ENCODE assay signal across 8 cellular contexts in the genomic region with DNA sequence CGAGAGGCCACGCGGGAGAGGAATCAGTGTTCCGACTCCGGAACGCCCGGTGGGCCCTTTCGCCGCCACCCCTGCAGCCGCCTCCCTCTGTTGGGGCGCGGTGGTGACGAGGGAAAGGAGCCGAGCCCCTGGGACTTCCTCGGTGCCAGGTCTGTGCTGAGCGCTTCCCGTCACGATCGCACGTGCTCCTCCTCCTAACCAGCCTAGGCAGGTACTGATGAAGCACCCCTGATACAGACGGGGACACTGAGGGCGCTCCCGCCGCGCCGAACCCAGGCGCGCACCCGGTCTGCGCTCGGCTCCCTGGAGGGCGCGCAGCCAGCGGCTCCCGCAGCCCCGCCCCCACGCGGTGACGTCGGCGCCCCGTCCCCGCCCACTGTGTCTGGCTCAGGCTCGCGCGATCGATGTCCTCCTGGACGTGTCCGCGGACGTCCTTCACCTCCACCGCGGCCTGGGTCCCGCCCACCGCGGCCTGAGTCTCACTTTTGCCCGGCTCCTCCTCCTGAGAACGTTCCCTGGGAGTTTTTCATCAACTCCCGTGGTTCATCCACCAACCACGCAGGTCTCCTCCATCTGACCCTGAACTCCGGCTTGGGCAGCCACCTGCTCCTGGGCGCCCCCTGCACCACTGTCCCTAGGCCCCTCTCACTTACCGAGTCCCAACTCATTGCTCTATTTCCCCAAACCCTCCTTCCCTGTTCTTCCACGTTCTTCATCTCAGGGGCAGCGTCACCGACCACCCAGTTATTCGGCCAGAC. TPM values are rescaled to one million over a fixed set of nuclear protein-coding genes. Genes with fewer than 3 reads are reported as not detected.
A peak's percentile ranks its signal among the peaks of the same experiment; 100 is the strongest.
DNase-seq lines count a peak whose midpoint lies in the region; ATAC-seq and TF ChIP-seq lines count a peak whose summit lies in the region.

No MANE protein-coding gene starts in this region.

- H4K20me1 ChIP-seq in neural cell (ENCODE audit: insufficient read depth): no peaks in the 10 kb centered on the region

- peak overlapping the region; percentile 84 for H3K4me3 Mint-ChIP-seq in activated T-helper 1 cell treated with anti-CD3 and anti-CD28 coated beads, Interleukin-12 subunit alpha, Interleukin-12 subunit beta, Interleukin-2, Interleukin-4 antibody, amounts not matched to agents 30 ng/mL and 10 ng/mL and 1 ng/mL, durations not matched to agents 14 hours and 24 hours and 36 hours

- TF ChIP-seq EP300 in neural cell (conservative IDR thresholded peaks at IDR 0.05; ENCODE audit: poor library complexity, severe bottlenecking) (peak; percentile 20), stomach (IDR thresholded peaks at IDR 0.05) (no peak)

- peaks cover 7 to 16% (median 14%) of the 10 kb centered on the region in 4 donors for H3K4me1 ChIP-seq in stomach

- no peaks in the 10 kb centered on the region for H3F3A ChIP-seq in neural cell (ENCODE audit: insufficient read depth, low read length, poor library complexity, severe bottlenecking)

- H3K4me3 ChIP-seq in neural cell (ENCODE audit: low read length): peak overlapping the region; percentile 72
- H3K4me3 ChIP-seq in stomach: peak overlapping the region; percentile 47 to 60 (median 56)

- 2 to 5% (median 4%) methylated on average over 41 to 67 of the region's 67 CpGs for WGBS in stomach, 5 donors

- no peaks in the 10 kb centered on the region for H3K9me2 ChIP-seq in neural cell (ENCODE audit: insufficient read depth, low read length)

- H3K27me3 Mint-ChIP-seq in activated T-helper 1 cell treated with anti-CD3 and anti-CD28 coated beads, Interleukin-12 subunit alpha, Interleukin-12 subunit beta, Interleukin-2, Interleukin-4 antibody, amounts not matched to agents 30 ng/mL and 10 ng/mL and 1 ng/mL, durations not matched to agents 14 hours and 24 hours and 36 hours (ENCODE audit: insufficient read depth): peaks cover 31% of the 10 kb centered on the region

- H3K9ac ChIP-seq in neural cell (ENCODE audit: low read length): peak overlapping the region; percentile 59

- H3K4me1 Mint-ChIP-seq in activated T-helper 1 cell treated with anti-CD3 and anti-CD28 coated beads, Interleukin-12 subunit alpha, Interleukin-12 subunit beta, Interleukin-2, Interleukin-4 antibody, amounts not matched to agents 30 ng/mL and 10 ng/mL and 1 ng/mL, durations not matched to agents 14 hours and 24 hours and 36 hours (ENCODE audit: low read depth): peaks cover 16% of the 10 kb centered on the region

- peak overlapping the region; percentile 25 for H2AFZ ChIP-seq in neural cell (ENCODE audit: low read depth, low read length)

- DNase-seq in ACHN (peak; percentile 76), OCI-M1 (lab: John Stamatoyannopoulos, UW) (peak; percentile 59), fibroblast of the conjunctiva (ENCODE audit: low read depth) (peak; percentile 2), stomach (peak; percentile 78)
- peak; percentile 78 for DNase-seq in activated T-helper 1 cell treated with anti-CD3 and anti-CD28 coated beads, Interleukin-12 subunit alpha, Interleukin-12 subunit beta, Interleukin-2, Interleukin-4 antibody, amounts not matched to agents 30 ng/mL and 10 ng/mL and 1 ng/mL, durations not matched to agents 14 hours and 24 hours and 36 hours (ENCODE audit: low spot score)

- H3K9me3 ChIP-seq in neural cell (ENCODE audit: low read length) (no peaks in the 10 kb centered on the region), stomach (no peaks in the 10 kb centered on the region)

- no peak for TF ChIP-seq RAD21 in neural cell (conservative IDR thresholded peaks at IDR 0.05)

- H3K79me2 ChIP-seq in neural cell (replicated peaks; ENCODE audit: insufficient read depth, low read length): no peaks in the 10 kb centered on the region

- H3K27ac ChIP-seq in neural cell (ENCODE audit: low read length): no peak overlapping the region
- peak overlapping the region in 1 of 5 donors; percentile 2 for H3K27ac ChIP-seq in stomach

- intact Hi-C loops in activated T-helper 1 cell treated with anti-CD3 and anti-CD28 coated beads, Interleukin-12 subunit alpha, Interleukin-12 subunit beta, Interleukin-2, Interleukin-4 antibody, amounts not matched to agents 30 ng/mL and 10 ng/mL and 1 ng/mL, durations not matched to agents 14 hours and 24 hours and 36 hours (cut with micrococcal nuclease): loop anchor here (1.0 kb wide), 2 partner anchors 19 to 32 kb away; no protein-coding TSS in a partner anchor
- intact Hi-C loops in stomach (cut with DNase I; ENCODE audit: low total_unique reads): no loop called here

- H3K4me2 ChIP-seq in neural cell (ENCODE audit: low read length): peak overlapping the region; percentile 21

- TF ChIP-seq CTCF in neural cell (IDR thresholded peaks at IDR 0.05; ENCODE audit: poor library complexity, severe bottlenecking) (peak; percentile 11), stomach (IDR thresholded peaks at IDR 0.05) (no peak)

- in situ Hi-C loops in ACHN (cut with HindIII; ENCODE audit: low pct_ligation_motif_present, low pct_unique_long_range_greater_than_20kb, low sequenced_read_pairs): no loop called here

- no peak for TF ChIP-seq POLR2A in stomach (IDR thresholded peaks at IDR 0.05)

- H3K27ac Mint-ChIP-seq in activated T-helper 1 cell treated with anti-CD3 and anti-CD28 coated beads, Interleukin-12 subunit alpha, Interleukin-12 subunit beta, Interleukin-2, Interleukin-4 antibody, amounts not matched to agents 30 ng/mL and 10 ng/mL and 1 ng/mL, durations not matched to agents 14 hours and 24 hours and 36 hours: no peak overlapping the region

- H3K27me3 ChIP-seq in neural cell (ENCODE audit: insufficient read depth, low read depth, low read length): peaks cover 26% of the 10 kb centered on the region
- H3K27me3 ChIP-seq in stomach: peaks cover 4 to 90% (median 28%) of the 10 kb centered on the region in 3 donors

- H3K9me3 Mint-ChIP-seq in activated T-helper 1 cell treated with anti-CD3 and anti-CD28 coated beads, Interleukin-12 subunit alpha, Interleukin-12 subunit beta, Interleukin-2, Interleukin-4 antibody, amounts not matched to agents 30 ng/mL and 10 ng/mL and 1 ng/mL, durations not matched to agents 14 hours and 24 hours and 36 hours: no peaks in the 10 kb centered on the region

- H3K36me3 ChIP-seq in neural cell (ENCODE audit: insufficient read depth, low read length) (no peaks in the 10 kb centered on the region), stomach (no peaks in the 10 kb centered on the region)

- no peaks in the 10 kb centered on the region for H3K36me3 Mint-ChIP-seq in activated T-helper 1 cell treated with anti-CD3 and anti-CD28 coated beads, Interleukin-12 subunit alpha, Interleukin-12 subunit beta, Interleukin-2, Interleukin-4 antibody, amounts not matched to agents 30 ng/mL and 10 ng/mL and 1 ng/mL, durations not matched to agents 14 hours and 24 hours and 36 hours (ENCODE audit: low read depth)

- peak; percentile 81 for ATAC-seq in GM18867 (IDR thresholded peaks at IDR 0.05; ENCODE audit: unreplicated experiment)
- peak; percentile 86 for ATAC-seq in HG03354 (IDR thresholded peaks at IDR 0.05; ENCODE audit: poor library complexity, severe bottlenecking, unreplicated experiment)

TF ChIP-seq in neural cell, 6 proteins besides CTCF, POLR2A, EP300 and RAD21 (continues in another document):
- TF ChIP-seq MXI1 (conservative IDR thresholded peaks at IDR 0.05; ENCODE audit: poor library complexity, severe bottlenecking): peak; percentile 40

RNA-seq across cellular contexts. Expression of gene KLK15, which starts 2.6 kb away (rescaled TPM):
- not detected in 2 replicates for total RNA-seq in activated T-helper 1 cell treated with anti-CD3 and anti-CD28 coated beads, Interleukin-12 subunit alpha, Interleukin-12 subunit beta, Interleukin-2, Interleukin-4 antibody, amounts not matched to agents 30 ng/mL and 10 ng/mL and 1 ng/mL, durations not matched to agents 14 hours and 24 hours and 36 hours
- not detected in 2 replicates for polyA plus RNA-seq in neural cell
- polyA minus RNA-seq in neural cell: not detected in 2 replicates
- total RNA-seq in stomach: not detected
- not detected for polyA plus RNA-seq in stomach

RNA-seq across cellular contexts. Expression of gene KLK1, which starts 12.4 kb away (rescaled TPM):
- 2.5 and 3.4 TPM in 2 replicates for total RNA-seq in activated T-helper 1 cell treated with anti-CD3 and anti-CD28 coated beads, Interleukin-12 subunit alpha, Interleukin-12 subunit beta, Interleukin-2, Interleukin-4 antibody, amounts not matched to agents 30 ng/mL and 10 ng/mL and 1 ng/mL, durations not matched to agents 14 hours and 24 hours and 36 hours
- polyA plus RNA-seq in neural cell (not detected in 2 replicates), stomach (10 to 100 TPM in 1 of 3 donors, 1 to 10 TPM in 2; 6.0 to 12.8 (median 6.9) TPM)
- not detected in 2 replicates for polyA minus RNA-seq in neural cell
- 10 to 100 TPM in 1 of 5 donors, 1 to 10 TPM in 1, not detected in 3; 4.1 to 55.0 TPM for total RNA-seq in stomach

RNA-seq across cellular contexts. Expression of gene KLK3, which starts 18.8 kb away (rescaled TPM):
- total RNA-seq in activated T-helper 1 cell treated with anti-CD3 and anti-CD28 coated beads, Interleukin-12 subunit alpha, Interleukin-12 subunit beta, Interleukin-2, Interleukin-4 antibody, amounts not matched to agents 30 ng/mL and 10 ng/mL and 1 ng/mL, durations not matched to agents 14 hours and 24 hours and 36 hours: not detected in 2 replicates
- polyA plus RNA-seq in neural cell: not detected in 2 replicates
- not detected in 2 replicates for polyA minus RNA-seq in neural cell
- 100 to 1,000 TPM in 1 of 5 donors, 10 to 100 TPM in 1, not detected in 3; 46.9 to 134 TPM for total RNA-seq in stomach
- not detected for polyA plus RNA-seq in stomach

RNA-seq across cellular contexts. Expression of gene KLK2, which starts 37.3 kb away (rescaled TPM):
- not detected in 2 replicates for total RNA-seq in activated T-helper 1 cell treated with anti-CD3 and anti-CD28 coated beads, Interleukin-12 subunit alpha, Interleukin-12 subunit beta, Interleukin-2, Interleukin-4 antibody, amounts not matched to agents 30 ng/mL and 10 ng/mL and 1 ng/mL, durations not matched to agents 14 hours and 24 hours and 36 hours
- polyA plus RNA-seq in neural cell (not detected in 2 replicates), stomach (not detected)
- polyA minus RNA-seq in neural cell: not detected in 2 replicates
- 10 to 100 TPM in 1 of 5 donors, not detected in 4; 94.6 TPM for total RNA-seq in stomach

RNA-seq across cellular contexts. Expression of gene ACP4, which starts 45.7 kb away (rescaled TPM):
- total RNA-seq in activated T-helper 1 cell treated with anti-CD3 and anti-CD28 coated beads, Interleukin-12 subunit alpha, Interleukin-12 subunit beta, Interleukin-2, Interleukin-4 antibody, amounts not matched to agents 30 ng/mL and 10 ng/mL and 1 ng/mL, durations not matched to agents 14 hours and 24 hours and 36 hours: not detected in 2 replicates
- polyA plus RNA-seq in neural cell (not detected in 2 replicates), stomach (not detected)
- not detected in 2 replicates for polyA minus RNA-seq in neural cell
- total RNA-seq in stomach: not detected

Comparison
In these comparisons a context has a peak if more than half of its experiments do, and no peak if none do; other contexts are left out.
1. DNase-seq: peak in every context shown above with its lines; median percentile 78 in activated T-helper 1 cell treated with anti-CD3 and anti-CD28 coated beads, Interleukin-12 subunit alpha, Interleukin-12 subunit beta, Interleukin-2, Interleukin-4 antibody, amounts not matched to agents 30 ng/mL and 10 ng/mL and 1 ng/mL, durations not matched to agents 14 hours and 24 hours and 36 hours; 78 in stomach; 76 in ACHN; 59 in OCI-M1; 2 in fibroblast of the conjunctiva.